ENCODE assay signal across 1 cellular context in genomic region chr3:11719406-11720219, GRCh38.
TF ChIP-seq lines count a peak whose summit lies in the region.

No MANE protein-coding gene starts in this region.

TF ChIP-seq in HEK293, 187 proteins besides CTCF, POLR2A, EP300 and RAD21 (continued from another document and continues in another):
- TF ChIP-seq ZNF513 (tag by site-specific recombination; IDR thresholded peaks at IDR 0.05) = no peak
- TF ChIP-seq ZNF248 (tag by site-specific recombination; IDR thresholded peaks at IDR 0.05) = no peak
- TF ChIP-seq ZNF266 (tag by site-specific recombination; IDR thresholded peaks at IDR 0.05; ENCODE audit: low read depth) = no peak
- no peak for TF ChIP-seq ZNF416 (tag by site-specific recombination; IDR thresholded peaks at IDR 0.05)
- TF ChIP-seq ZBTB7A (tag by site-specific recombination; IDR thresholded peaks at IDR 0.05; ENCODE audit: low read depth) = peak; percentile 54
- TF ChIP-seq ZNF626 (tag by site-specific recombination; IDR thresholded peaks at IDR 0.05) = no peak
- no peak for TF ChIP-seq ZNF362 (tag by site-specific recombination; IDR thresholded peaks at IDR 0.05)
- 0 out of 2 replicates have a peak, but pooled peaks have one; percentile 68 for TF ChIP-seq ZNF610 (tag by site-specific recombination; IDR thresholded peaks at IDR 0.05; ENCODE audit: borderline replicate concordance)
- TF ChIP-seq KLF16 (tag by site-specific recombination; IDR thresholded peaks at IDR 0.05) = peak; percentile 94
- TF ChIP-seq OSR2 (tag by site-specific recombination; IDR thresholded peaks at IDR 0.05) = no peak
- TF ChIP-seq PRDM10 (tag by site-specific recombination; IDR thresholded peaks at IDR 0.05) = peak; percentile 48
- no peak; the same call in 1 of the 2 replicates for TF ChIP-seq TSHZ1 (tag by site-specific recombination; IDR thresholded peaks at IDR 0.05; ENCODE audit: borderline replicate concordance)
- TF ChIP-seq ZBTB49 (tag by site-specific recombination; IDR thresholded peaks at IDR 0.05; ENCODE audit: low read depth) = no peak
- TF ChIP-seq ZFP37 (tag by site-specific recombination; IDR thresholded peaks at IDR 0.05) = peak; percentile 60
- TF ChIP-seq ZNF555 (tag by site-specific recombination; conservative IDR thresholded peaks at IDR 0.05) = no peak
- peak; percentile 70 for TF ChIP-seq ZNF341 (tag by site-specific recombination; IDR thresholded peaks at IDR 0.05; ENCODE audit: low read depth)
- TF ChIP-seq ZXDB (tag by site-specific recombination; IDR thresholded peaks at IDR 0.05) = peak; percentile 55
- no peak for TF ChIP-seq ZNF112 (tag by site-specific recombination; IDR thresholded peaks at IDR 0.05)
- TF ChIP-seq ZBTB44 (tag by site-specific recombination; IDR thresholded peaks at IDR 0.05) = no peak
- TF ChIP-seq ZNF488 (tag by site-specific recombination; IDR thresholded peaks at IDR 0.05) = no peak; the same call in 1 of the 2 replicates
- TF ChIP-seq ZNF571 (tag by site-specific recombination; IDR thresholded peaks at IDR 0.05) = no peak
- TF ChIP-seq ZNF776 (tag by site-specific recombination; IDR thresholded peaks at IDR 0.05; ENCODE audit: borderline replicate concordance) = no peak
- TF ChIP-seq ZNF335 (tag by site-specific recombination; conservative IDR thresholded peaks at IDR 0.05) = peak; percentile 65
- peak; percentile 97 for TF ChIP-seq KLF8 (tag by site-specific recombination; IDR thresholded peaks at IDR 0.05)
- TF ChIP-seq ZNF221 (tag by site-specific recombination; IDR thresholded peaks at IDR 0.05; ENCODE audit: borderline replicate concordance) = no peak
- no peak for TF ChIP-seq ZNF223 (tag by site-specific recombination; IDR thresholded peaks at IDR 0.05)
- no peak for TF ChIP-seq ZNF114 (tag by site-specific recombination; IDR thresholded peaks at IDR 0.05)
- no peak for TF ChIP-seq MZF1 (tag by site-specific recombination; IDR thresholded peaks at IDR 0.05; ENCODE audit: borderline replicate concordance)
- TF ChIP-seq REPIN1 (tag by site-specific recombination; IDR thresholded peaks at IDR 0.05; ENCODE audit: low read depth) = no peak; the same call in 1 of the 2 replicates
- peak; percentile 83 for TF ChIP-seq ZNF76 (tag by site-specific recombination; IDR thresholded peaks at IDR 0.05; ENCODE audit: borderline replicate concordance, low read depth)
- peak; percentile 89 for TF ChIP-seq GLIS1 (tag by site-specific recombination; IDR thresholded peaks at IDR 0.05)
- TF ChIP-seq HOXA7 (CRISPR knock-in tag; IDR thresholded peaks at IDR 0.05; ENCODE audit: borderline replicate concordance) = no peak
- TF ChIP-seq ZNF792 (tag by site-specific recombination; IDR thresholded peaks at IDR 0.05) = 0 out of 2 replicates have a peak, but pooled peaks have one; percentile 71
- peak; percentile 99 for TF ChIP-seq KLF1 (tag by site-specific recombination; IDR thresholded peaks at IDR 0.05)
- no peak for TF ChIP-seq ZNF274 (IDR thresholded peaks at IDR 0.05; ENCODE audit: low read length)
- no peak for TF ChIP-seq ZNF274 (tag by site-specific recombination; IDR thresholded peaks at IDR 0.05; ENCODE audit: borderline replicate concordance)
- peak; percentile 52; the same call in 1 of the 2 replicates for TF ChIP-seq KLF7 (tag by site-specific recombination; IDR thresholded peaks at IDR 0.05; ENCODE audit: borderline replicate concordance)
- TF ChIP-seq ZNF558 (tag by site-specific recombination; IDR thresholded peaks at IDR 0.05) = no peak
- TF ChIP-seq ZNF426 (tag by site-specific recombination; IDR thresholded peaks at IDR 0.05) = no peak
- peak; percentile 28; the same call in 1 of the 2 replicates for TF ChIP-seq ZBTB11 (tag by site-specific recombination; conservative IDR thresholded peaks at IDR 0.05; ENCODE audit: low read depth)
- no peak for TF ChIP-seq ZNF654 (tag by site-specific recombination; IDR thresholded peaks at IDR 0.05; ENCODE audit: low read depth)
